13 cellular contexts compared by ENCODE assay signal in the genomic region with DNA sequence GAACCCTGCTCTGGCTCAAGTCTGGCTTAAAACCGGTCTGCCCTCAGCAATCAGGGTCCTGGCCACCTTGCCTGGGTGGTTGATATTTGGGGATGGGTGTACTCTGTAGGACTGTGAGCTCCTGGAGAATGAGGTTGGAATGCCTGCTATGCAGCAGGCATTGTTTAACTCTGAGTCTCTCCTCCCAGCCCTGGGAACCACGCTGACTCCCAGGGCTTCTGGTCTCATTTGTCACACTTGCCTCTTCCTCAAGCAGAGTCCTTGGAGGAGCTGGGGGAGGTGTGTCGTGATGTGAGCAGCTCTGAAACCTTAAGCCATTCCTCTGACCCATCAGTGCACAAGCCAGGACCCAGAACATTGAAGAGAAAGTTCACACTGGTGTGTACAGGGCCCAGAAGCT.
DNase-seq lines count a peak whose midpoint lies in the region; ATAC-seq and TF ChIP-seq lines count a peak whose summit lies in the region.
"Had no signal": no experiment of that assay in that cellular context is flagged by ENCODE, and none has a peak within 500 bp of the region (broad histone marks: within the 10 kb centered on the region; RNA-seq: fewer than 3 reads in every experiment).

No MANE protein-coding gene starts in this region.

- ATAC-seq in HG03108 (IDR thresholded peaks at IDR 0.05; ENCODE audit: unreplicated experiment) (no peak), Right ventricle myocardium inferior (no peak)
- ATAC-seq: upper lobe of right lung had no signal

- intact Hi-C loops in dorsolateral prefrontal cortex (cut with DNase I) (no loop called here), Right ventricle myocardium inferior (cut with DNase I) (no loop called here)

- H2BK120ac ChIP-seq in mesenchymal stem cell (ENCODE audit: low read depth, low read length): no peak overlapping the region

- WGBS in mesenchymal stem cell: 11% methylated on average over 2 of the region's 3 CpGs

- no peaks in the 10 kb centered on the region for H3K9me3 ChIP-seq in mesenchymal stem cell (ENCODE audit: control insufficient read depth, low read length)
- no peaks in the 10 kb centered on the region for H3K9me3 ChIP-seq in BE2C
- H3K9me3 ChIP-seq: Peyer's patch, upper lobe of right lung had no signal

- H3K9ac ChIP-seq in mesenchymal stem cell (ENCODE audit: low read length): no peak overlapping the region

- H2BK5ac ChIP-seq in mesenchymal stem cell (ENCODE audit: low read depth, low read length, poor library complexity, severe bottlenecking): no peak overlapping the region

- no peak overlapping the region for H3K18ac ChIP-seq in mesenchymal stem cell (ENCODE audit: low read depth in 1 of 2, low read length in 2 of 2)

- no peak overlapping the region for H3K4ac ChIP-seq in mesenchymal stem cell (ENCODE audit: low read depth in 1 of 2, low read length in 2 of 2)

- no peaks in the 10 kb centered on the region for H3K79me1 ChIP-seq in mesenchymal stem cell (replicated peaks; ENCODE audit: low read length, poor library complexity, severe bottlenecking)

- H2AFZ ChIP-seq in mesenchymal stem cell (ENCODE audit: low read depth, low read length): no peak overlapping the region

- H3K36me3 ChIP-seq in mesenchymal stem cell (ENCODE audit: control insufficient read depth in 1 of 2, insufficient read depth in 2 of 2, low read depth in 1 of 2, low read length in 2 of 2) (no peaks in the 10 kb centered on the region), BE2C (no peaks in the 10 kb centered on the region)
- H3K36me3 ChIP-seq: Peyer's patch, upper lobe of right lung had no signal

- H3K14ac ChIP-seq in mesenchymal stem cell (ENCODE audit: low read length in 2 of 2): no peak overlapping the region

- H2AK5ac ChIP-seq in mesenchymal stem cell (ENCODE audit: low read length, severe bottlenecking): peak overlapping the region; percentile 29

- no peak overlapping the region for H4K91ac ChIP-seq in mesenchymal stem cell (ENCODE audit: low read length)

- no peak overlapping the region for H3K4me2 ChIP-seq in mesenchymal stem cell (ENCODE audit: low read length, poor library complexity, severe bottlenecking)

- H3K4me1 ChIP-seq in mesenchymal stem cell (ENCODE audit: control insufficient read depth, insufficient read depth, low read depth, low read length): peaks cover 22% of the 10 kb centered on the region
- no peaks in the 10 kb centered on the region for H3K4me1 ChIP-seq in BE2C
- H3K4me1 ChIP-seq: Peyer's patch, upper lobe of right lung had no signal

- H3K27ac ChIP-seq in dorsolateral prefrontal cortex (peak overlapping the region in 51 of 59 donors; percentile 32 to 97 (median 83)), mesenchymal stem cell (ENCODE audit: low read length, poor library complexity, severe bottlenecking) (peak overlapping the region; percentile 5)
- H3K27ac ChIP-seq: Peyer's patch, upper lobe of right lung had no signal

- in situ Hi-C loops in G401 (cut with HindIII; ENCODE audit: low sequenced_read_pairs): no loop called here

- DNase-seq in AG09309 (ENCODE audit: low read depth): peak; percentile 50
- peak; percentile 21 for DNase-seq in LoVo (ENCODE audit: low spot score)
- DNase-seq in dorsolateral prefrontal cortex: no peak
- DNase-seq in mesenchymal stem cell: peak; percentile 79
- no peak for DNase-seq in BE2C
- DNase-seq in Right ventricle myocardium inferior (ENCODE audit: missing footprints): no peak
- DNase-seq in G401 (ENCODE audit: low spot score): no peak
- DNase-seq: activated CD4-positive, alpha-beta T cell treated with anti-CD3 and anti-CD28 coated beads, Interleukin-2, amount 50 U/mL, for 48 hours; CD4-positive, alpha-beta memory T cell; MM.1S; Peyer's patch; upper lobe of right lung had no signal

- no peak overlapping the region for H2BK12ac ChIP-seq in mesenchymal stem cell (ENCODE audit: low read length in 2 of 2)

- H4K8ac ChIP-seq in mesenchymal stem cell (ENCODE audit: low read length): no peak overlapping the region

- H2BK15ac ChIP-seq in mesenchymal stem cell (ENCODE audit: low read depth, poor library complexity, severe bottlenecking): no peak overlapping the region

- H3K27me3 ChIP-seq in dorsolateral prefrontal cortex: peaks cover 0 to 13% (median 0%) of the 10 kb centered on the region in 45 donors
- peaks cover 0 to 16% of the 10 kb centered on the region in 2 experiments for H3K27me3 ChIP-seq in mesenchymal stem cell (ENCODE audit: control insufficient read depth in 1 of 2, insufficient read depth in 1 of 2, low read length in 2 of 2)
- H3K27me3 ChIP-seq in BE2C: peaks cover 23% of the 10 kb centered on the region
- H3K27me3 ChIP-seq: Peyer's patch had no signal

- H3K4me3 ChIP-seq in AG09309 (ENCODE audit: control insufficient read depth, low read depth, low read length) (no peak overlapping the region), dorsolateral prefrontal cortex (no peak overlapping the region), mesenchymal stem cell (ENCODE audit: insufficient read depth in 1 of 2, low read depth in 1 of 2, low read length in 2 of 2) (no peak overlapping the region), BE2C (ENCODE audit: low read depth, low read length) (no peak overlapping the region)
- H3K4me3 ChIP-seq: Peyer's patch, upper lobe of right lung had no signal

- H3K23ac ChIP-seq in mesenchymal stem cell (ENCODE audit: low read length in 2 of 2): no peak overlapping the region

- TF ChIP-seq CTCF in AG09309 (IDR thresholded peaks at IDR 0.05; ENCODE audit: control insufficient read depth, insufficient read depth, low read depth, low read length, missing control alignments) (no peak), dorsolateral prefrontal cortex (IDR thresholded peaks at IDR 0.05 in 54 of 56, conservative IDR thresholded peaks at IDR 0.05 in 2 of 56; ENCODE audit: low read depth in 1 of 56, partially characterized antibody in 56 of 56) (no peak), BE2C (IDR thresholded peaks at IDR 0.05; ENCODE audit: low read depth, low read length) (no peak)

Comparison
In these comparisons a context has a peak if more than half of its experiments do, and no peak if none do; other contexts are left out.
1. DNase-seq: peak in AG09309 (single experiment), LoVo (single experiment) and mesenchymal stem cell (single experiment); none in dorsolateral prefrontal cortex (0 of 10), BE2C (single experiment), Right ventricle myocardium inferior (single experiment) and G401 (single experiment).